9 cellular contexts compared by ENCODE assay signal in the genomic region with DNA sequence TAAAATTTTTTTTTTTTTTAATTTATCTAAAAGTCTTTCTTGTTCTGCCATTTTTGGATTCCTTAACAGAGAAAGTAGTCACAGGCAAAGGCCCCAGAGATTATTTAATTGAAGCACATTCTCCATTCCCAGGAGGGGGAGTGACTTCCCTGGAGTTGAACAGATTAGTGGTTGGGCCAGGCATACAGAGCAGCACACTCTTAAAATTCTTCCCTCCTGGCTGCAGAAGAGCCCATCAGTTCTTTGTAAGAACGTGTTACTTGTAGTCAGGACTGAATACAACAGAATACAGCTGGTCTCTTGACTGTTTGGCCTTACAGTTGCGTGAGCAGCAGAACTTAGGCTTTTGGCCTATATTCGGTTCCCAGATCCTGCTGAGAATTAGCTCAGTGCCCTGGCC. TPM values are rescaled to one million over a fixed set of nuclear protein-coding genes. Genes with fewer than 3 reads are reported as not detected.
DNase-seq lines count a peak whose midpoint lies in the region; ATAC-seq, FAIRE-seq and TF ChIP-seq lines count a peak whose summit lies in the region.
"Had no signal": no experiment of that assay in that cellular context is flagged by ENCODE, and none has a peak within 500 bp of the region (broad histone marks: within the 10 kb centered on the region; RNA-seq: fewer than 3 reads in every experiment).

No MANE protein-coding gene starts in this region.

- no peak for TF ChIP-seq RAD21 in HepG2 (CRISPR knock-in tag; IDR thresholded peaks at IDR 0.05)

- peak overlapping the region; percentile 99 for H3K4me3 Mint-ChIP-seq in type B pancreatic cell

- TF ChIP-seq POLR2A in heart left ventricle (IDR thresholded peaks at IDR 0.05) (no peak), HepG2 (IDR thresholded peaks at IDR 0.05; ENCODE audit: insufficient read depth in 1 of 2, low read depth in 2 of 2, low read length in 2 of 2) (no peak)

- peaks cover 60% of the 10 kb centered on the region for H3K79me2 ChIP-seq in HepG2 (ENCODE audit: insufficient read depth, low read length)

- DNase-seq in heart left ventricle (no peak), Right ventricle myocardium superior (no peak), astrocyte of the cerebellum (ENCODE audit: low read depth) (no peak), HepG2 (ENCODE audit: low spot score) (no peak), type B pancreatic cell (ENCODE audit: extremely low spot score, unreplicated experiment) (no peak), NCI-H446 treated with DMSO at 0.1 percent for 48 hours (lab: John Stamatoyannopoulos, UW) (no peak), ureter (ENCODE audit: low spot score) (no peak)
- DNase-seq in activated CD4-positive, alpha-beta T cell treated with anti-CD3 and anti-CD28 coated beads, Interleukin-2, amount 50 U/mL, for 1 hour, result no peak

- TSS peak; percentile 53 for BruUV-seq in HepG2 (replicated peaks; lab: Mats Ljungman, UMichigan)

- TF ChIP-seq CTCF in heart left ventricle (IDR thresholded peaks at IDR 0.05), result no peak
- TF ChIP-seq CTCF in astrocyte of the cerebellum (IDR thresholded peaks at IDR 0.05; ENCODE audit: low read depth, low read length, missing control alignments), result no peak
- TF ChIP-seq CTCF in HepG2 (CRISPR knock-in tag; IDR thresholded peaks at IDR 0.05), result no peak
- no peak for TF ChIP-seq CTCF in type B pancreatic cell (conservative IDR thresholded peaks at IDR 0.05)

- no peak for TF ChIP-seq EP300 in HepG2 (IDR thresholded peaks at IDR 0.05; ENCODE audit: low read depth in 2 of 2, low read length in 2 of 2)
- no peak for TF ChIP-seq EP300 in HepG2 (CRISPR knock-in tag; IDR thresholded peaks at IDR 0.05; ENCODE audit: borderline replicate concordance)

- ATAC-seq in heart left ventricle, result no peak
- no peak for ATAC-seq in Right ventricle myocardium superior (ENCODE audit: poor library complexity)
- no peak for ATAC-seq in HepG2

- in situ Hi-C loops in astrocyte of the cerebellum (cut with HindIII; ENCODE audit: low sequenced_read_pairs), result loop anchor here (5.0 kb wide), 1 partner anchor 37 kb away; no protein-coding TSS in a partner anchor
- in situ Hi-C loops in HepG2 (cut with HindIII; ENCODE audit: extremely low pct_ligation_motif_present, low pct_unique_long_range_greater_than_20kb), result no loop called here

- H3K4me1 ChIP-seq in heart left ventricle, result peaks cover 16 to 85% (median 66%) of the 10 kb centered on the region in 12 donors
- H3K4me1 ChIP-seq in HepG2 (ENCODE audit: insufficient read depth, low read length), result peaks cover 67% of the 10 kb centered on the region

- peak overlapping the region; percentile 56 to 99 (median 92) for H3K4me3 ChIP-seq in heart left ventricle
- peak overlapping the region; percentile 71 for H3K4me3 ChIP-seq in astrocyte of the cerebellum (ENCODE audit: low read depth, low read length)
- peak overlapping the region; percentile 80 to 96 (median 81) for H3K4me3 ChIP-seq in HepG2 (replicated peaks in 1 of 3; ENCODE audit: insufficient read depth in 1 of 3, low read depth in 2 of 3, low read length in 3 of 3)

- peak overlapping the region; percentile 87 for H3K9ac ChIP-seq in HepG2 (ENCODE audit: insufficient read depth, low read depth, low read length)

- H3K27ac ChIP-seq in heart left ventricle, result peak overlapping the region in 11 of 12 donors; percentile 37 to 100 (median 99)
- peak overlapping the region; percentile 96 for H3K27ac ChIP-seq in HepG2 (ENCODE audit: extremely low read length, insufficient read depth, low read length)

- H3K4me1 Mint-ChIP-seq in type B pancreatic cell (ENCODE audit: unreplicated experiment), result peaks cover 47% of the 10 kb centered on the region

- no peaks in the 10 kb centered on the region for H3K27me3 ChIP-seq in heart left ventricle
- H3K27me3 ChIP-seq in HepG2 (ENCODE audit: control insufficient read depth in 1 of 2, insufficient read depth in 2 of 2, low read length in 2 of 2), result no peaks in the 10 kb centered on the region

- POLR2A ChIA-PET in HepG2 (lab: Yijun Ruan, JAX), result interaction anchor here (1.4 kb wide), 1 partner anchor 20 kb away, joined by 3 read pairs; no protein-coding TSS in a partner anchor

- CTCF ChIA-PET in HepG2 (lab: Yijun Ruan, JAX; ENCODE audit: low intra/inter-chr PET ratio, low total read pairs), result no interaction called here

- H4K20me1 ChIP-seq in HepG2 (ENCODE audit: insufficient read depth, low read length), result peaks cover 55% of the 10 kb centered on the region

- no peaks in the 10 kb centered on the region for H3K9me3 Mint-ChIP-seq in type B pancreatic cell

- peak; percentile 23 for FAIRE-seq in HepG2 (lab: Jason Lieb, UNC)
- FAIRE-seq: islet of Langerhans had no signal

- H3K27ac Mint-ChIP-seq in type B pancreatic cell, result peak overlapping the region; percentile 91

- intact Hi-C loops in heart left ventricle (cut with DNase I) (loop anchor here in 2 of 10 donors (5.0 kb wide), 2 partner anchors 43 to 72 kb away; a partner anchor contains a TSS), Right ventricle myocardium superior (cut with DNase I) (no loop called here), HepG2 (cut with micrococcal nuclease; ENCODE audit: unreplicated experiment) (no loop called here)

- peaks cover 0 to 34% (median 6%) of the 10 kb centered on the region in 9 donors for H3K36me3 ChIP-seq in heart left ventricle
- H3K36me3 ChIP-seq in HepG2 (replicated peaks in 1 of 2; ENCODE audit: control insufficient read depth in 1 of 2, insufficient read depth in 2 of 2, low read length in 2 of 2), result peaks cover 3 to 21% of the 10 kb centered on the region in 2 experiments; a peak in 4 of 5 replicates

- H2AFZ ChIP-seq in HepG2 (ENCODE audit: low read length), result no peak overlapping the region

- 3 to 14% (median 9%) methylated on average over 3 of the region's 3 CpGs for WGBS in heart left ventricle, 4 donors
- 8% methylated on average over 3 of the region's 3 CpGs for WGBS in HepG2 (ENCODE audit: low lambda C conversion rate)

- peak overlapping the region; percentile 99 for H3K4me2 ChIP-seq in HepG2 (ENCODE audit: low read depth, low read length)

- H3K36me3 Mint-ChIP-seq in type B pancreatic cell, result peaks cover 18% of the 10 kb centered on the region

- H3K9me3 ChIP-seq in heart left ventricle, result no peaks in the 10 kb centered on the region
- no peaks in the 10 kb centered on the region for H3K9me3 ChIP-seq in HepG2 (ENCODE audit: low read length)

- peaks cover 3% of the 10 kb centered on the region for H3K27me3 Mint-ChIP-seq in type B pancreatic cell

RNA-seq across cellular contexts. Expression of a gene that starts 1.8 kb away (rescaled TPM):
- total RNA-seq in heart left ventricle (100 to 1,000 TPM; 147 to 233 (median 198) TPM), Right ventricle myocardium superior (179 TPM), HepG2 (2016; rRNA removed; fragmentation: Illumina TruSeq; extraction: Trizol) (68.9 and 77.9 TPM in 2 replicates), type B pancreatic cell (ENCODE audit: low replicate concordance) (79.8 and 88.8 TPM in 2 replicates), ureter (87.9 TPM)
- polyA plus RNA-seq in heart left ventricle (100 to 1,000 TPM in 1 of 2 donors, 10 to 100 TPM in 1; 89.2 to 122 TPM), HepG2 (2011; rRNA removed) (76.9 and 81.4 TPM in 2 replicates)
- total RNA-seq in HepG2 (2016; cell fraction: cytosol; rRNA removed; fragmentation: Illumina TruSeq; extraction: Trizol; ENCODE audit: low read depth), result 33.0 and 40.4 TPM in 2 replicates
- total RNA-seq in HepG2 (2016; cell fraction: insoluble cytoplasmic fraction; rRNA removed; fragmentation: Illumina TruSeq; extraction: Trizol), result 67.3 and 68.1 TPM in 2 replicates
- total RNA-seq in HepG2 (2016; cell fraction: membrane; rRNA removed; fragmentation: Illumina TruSeq; extraction: Trizol), result 116 and 133 TPM in 2 replicates
- 33.2 and 35.5 TPM in 2 replicates for total RNA-seq in HepG2 (2016; cell fraction: nucleus; rRNA removed; fragmentation: Illumina TruSeq; extraction: Trizol)
- 86.0 TPM in 2 replicates for polyA plus RNA-seq in HepG2 (2011; cell fraction: cytosol; rRNA removed)
- polyA plus RNA-seq in HepG2 (2011; cell fraction: nucleus; rRNA removed), result 33.7 and 38.7 TPM in 2 replicates
- polyA plus RNA-seq in HepG2 (2012), result 40.0 and 40.1 TPM in 2 replicates
- 28.2 and 39.0 TPM in 2 replicates for polyA plus RNA-seq in HepG2 (2016; cell fraction: cytosol; fragmentation: Illumina TruSeq; extraction: Trizol; ENCODE audit: low read depth)
- polyA plus RNA-seq in HepG2 (2016; cell fraction: insoluble cytoplasmic fraction; fragmentation: Illumina TruSeq; extraction: Trizol; ENCODE audit: low read depth), result 72.9 and 78.4 TPM in 2 replicates
- polyA plus RNA-seq in HepG2 (2016; cell fraction: membrane; fragmentation: Illumina TruSeq; extraction: Trizol; ENCODE audit: low read depth), result 87.0 and 103 TPM in 2 replicates
- polyA plus RNA-seq in HepG2 (2016; cell fraction: nucleus; fragmentation: Illumina TruSeq; extraction: Trizol; ENCODE audit: insufficient read depth, low read depth), result 49.9 and 55.5 TPM in 2 replicates
- 171 and 230 TPM in 2 replicates for polyA minus RNA-seq in HepG2 (2011; rRNA and poly(A)+ RNA removed; ENCODE audit: low replicate concordance)
- polyA minus RNA-seq in HepG2 (2011; cell fraction: cytosol; rRNA and poly(A)+ RNA removed), result 93.0 and 100 TPM in 2 replicates
- 24.7 and 35.2 TPM in 2 replicates for polyA minus RNA-seq in HepG2 (2011; cell fraction: nucleus; rRNA and poly(A)+ RNA removed)

RNA-seq across cellular contexts. Expression of a gene that starts 40.0 kb away (rescaled TPM):
- total RNA-seq in heart left ventricle (10 to 100 TPM in 5 of 9 donors, 1 to 10 TPM in 4; 6.8 to 20.7 (median 10.8) TPM), Right ventricle myocardium superior (7.9 TPM), HepG2 (2016; rRNA removed; fragmentation: Illumina TruSeq; extraction: Trizol) (15.3 and 19.7 TPM in 2 replicates), type B pancreatic cell (ENCODE audit: low replicate concordance) (35.1 and 61.2 TPM in 2 replicates), ureter (18.5 TPM)
- polyA plus RNA-seq in heart left ventricle (1 to 10 TPM; 5.3 to 8.9 TPM), HepG2 (2011; rRNA removed) (15.0 and 18.8 TPM in 2 replicates)
- total RNA-seq in HepG2 (2016; cell fraction: cytosol; rRNA removed; fragmentation: Illumina TruSeq; extraction: Trizol; ENCODE audit: low read depth), result 2.3 and 2.6 TPM in 2 replicates
- total RNA-seq in HepG2 (2016; cell fraction: insoluble cytoplasmic fraction; rRNA removed; fragmentation: Illumina TruSeq; extraction: Trizol), result 15.3 and 17.1 TPM in 2 replicates
- 8.6 and 9.8 TPM in 2 replicates for total RNA-seq in HepG2 (2016; cell fraction: membrane; rRNA removed; fragmentation: Illumina TruSeq; extraction: Trizol)
- 8.6 and 10.2 TPM in 2 replicates for total RNA-seq in HepG2 (2016; cell fraction: nucleus; rRNA removed; fragmentation: Illumina TruSeq; extraction: Trizol)
- polyA plus RNA-seq in HepG2 (2011; cell fraction: cytosol; rRNA removed), result 10.4 and 17.8 TPM in 2 replicates
- 32.9 and 37.7 TPM in 2 replicates for polyA plus RNA-seq in HepG2 (2011; cell fraction: nucleus; rRNA removed)
- polyA plus RNA-seq in HepG2 (2012), result 7.1 and 9.0 TPM in 2 replicates
- 1.6 and 1.8 TPM in 2 replicates for polyA plus RNA-seq in HepG2 (2016; cell fraction: cytosol; fragmentation: Illumina TruSeq; extraction: Trizol; ENCODE audit: low read depth)
- 13.7 and 17.7 TPM in 2 replicates for polyA plus RNA-seq in HepG2 (2016; cell fraction: insoluble cytoplasmic fraction; fragmentation: Illumina TruSeq; extraction: Trizol; ENCODE audit: low read depth)
- 5.4 and 6.6 TPM in 2 replicates for polyA plus RNA-seq in HepG2 (2016; cell fraction: membrane; fragmentation: Illumina TruSeq; extraction: Trizol; ENCODE audit: low read depth)
- polyA plus RNA-seq in HepG2 (2016; cell fraction: nucleus; fragmentation: Illumina TruSeq; extraction: Trizol; ENCODE audit: insufficient read depth, low read depth), result 15.0 and 16.9 TPM in 2 replicates
- 19.0 and 51.1 TPM in 2 replicates for polyA minus RNA-seq in HepG2 (2011; rRNA and poly(A)+ RNA removed; ENCODE audit: low replicate concordance)
- polyA minus RNA-seq in HepG2 (2011; cell fraction: cytosol; rRNA and poly(A)+ RNA removed), result 11.7 and 14.3 TPM in 2 replicates
- polyA minus RNA-seq in HepG2 (2011; cell fraction: nucleus; rRNA and poly(A)+ RNA removed), result 8.6 and 10.4 TPM in 2 replicates
